Comparison of ENCODE assay signal across 8 cellular contexts in genomic region chr2:23385748-23386421, GRCh38. TPM values are rescaled to one million over a fixed set of nuclear protein-coding genes. Genes with fewer than 3 reads are reported as not detected.
DNase-seq lines count a peak whose midpoint lies in the region; ATAC-seq and TF ChIP-seq lines count a peak whose summit lies in the region.

No MANE protein-coding gene starts in this region.

- TF ChIP-seq POLR2A in esophagus squamous epithelium (IDR thresholded peaks at IDR 0.05), result no peak

- no peak for TF ChIP-seq EP300 in neural cell (conservative IDR thresholded peaks at IDR 0.05; ENCODE audit: poor library complexity, severe bottlenecking)

- peak overlapping the region; percentile 55 to 87 (median 84) for H3K27ac ChIP-seq in esophagus squamous epithelium
- H3K27ac ChIP-seq in neural cell (ENCODE audit: low read length), result peak overlapping the region; percentile 57

- H3K4me3 ChIP-seq in esophagus squamous epithelium (peak overlapping the region; percentile 63 to 80 (median 75)), neural cell (ENCODE audit: low read length) (peak overlapping the region; percentile 99)

- DNase-seq in AG20443 (ENCODE audit: low spot score) (peak; percentile 83), esophagus squamous epithelium (lab: John Stamatoyannopoulos, UW) (no peak), DMS114 treated with DMSO at 0.1 percent for 48 hours (lab: John Stamatoyannopoulos, UW; ENCODE audit: unreplicated experiment) (no peak)

- no peaks in the 10 kb centered on the region for H3F3A ChIP-seq in neural cell (ENCODE audit: insufficient read depth, low read length, poor library complexity, severe bottlenecking)

- intact Hi-C loops in esophagus squamous epithelium (cut with DNase I), result no loop called here

- H3K27me3 ChIP-seq in esophagus squamous epithelium (peaks cover 0 to 55% (median 0%) of the 10 kb centered on the region in 4 donors), neural cell (ENCODE audit: insufficient read depth, low read depth, low read length) (peaks cover 4% of the 10 kb centered on the region)

- ATAC-seq in GM18511 (IDR thresholded peaks at IDR 0.05; ENCODE audit: unreplicated experiment) (peak; percentile 31), HG02973 (IDR thresholded peaks at IDR 0.05; ENCODE audit: unreplicated experiment) (peak; percentile 12), SK-N-SH treated with all-trans-retinoic acid at 6 μM for 48 hours (peak; percentile 30), GM18861 (IDR thresholded peaks at IDR 0.05; ENCODE audit: unreplicated experiment) (no peak)

- H3K4me2 ChIP-seq in neural cell (ENCODE audit: low read length), result peak overlapping the region; percentile 41

- H3K4me1 ChIP-seq in esophagus squamous epithelium, result peaks cover 12 to 51% (median 19%) of the 10 kb centered on the region in 3 donors

- H2AFZ ChIP-seq in neural cell (ENCODE audit: low read depth, low read length), result no peak overlapping the region

- H3K36me3 ChIP-seq in esophagus squamous epithelium, result no peaks in the 10 kb centered on the region
- no peaks in the 10 kb centered on the region for H3K36me3 ChIP-seq in neural cell (ENCODE audit: insufficient read depth, low read length)

- peaks cover 49% of the 10 kb centered on the region for H3K79me2 ChIP-seq in neural cell (replicated peaks; ENCODE audit: insufficient read depth, low read length)

- peaks cover 13% of the 10 kb centered on the region for H4K20me1 ChIP-seq in neural cell (ENCODE audit: insufficient read depth)

- no peak for TF ChIP-seq CTCF in esophagus squamous epithelium (IDR thresholded peaks at IDR 0.05)
- TF ChIP-seq CTCF in neural cell (IDR thresholded peaks at IDR 0.05; ENCODE audit: poor library complexity, severe bottlenecking), result no peak

- peak; percentile 23 for TF ChIP-seq RAD21 in neural cell (conservative IDR thresholded peaks at IDR 0.05)

- H3K9me3 ChIP-seq in esophagus squamous epithelium (no peaks in the 10 kb centered on the region), neural cell (ENCODE audit: low read length) (no peaks in the 10 kb centered on the region)

- no peaks in the 10 kb centered on the region for H3K9me2 ChIP-seq in neural cell (ENCODE audit: insufficient read depth, low read length)

- H3K9ac ChIP-seq in neural cell (ENCODE audit: low read length), result peak overlapping the region; percentile 84

- 0% methylated on average over 5 of the region's 68 CpGs; no CpG with 5 or more reads in 1 of the 2 donors for WGBS in esophagus squamous epithelium, 2 donors

TF ChIP-seq in SK-N-SH treated with all-trans-retinoic acid at 6 μM for 48 hours, 23 proteins besides CTCF, POLR2A, EP300 and RAD21:
- TF ChIP-seq PATZ1 (CRISPR knock-in tag; IDR thresholded peaks at IDR 0.05; ENCODE audit: borderline replicate concordance) (no peak), BACH2 (CRISPR knock-in tag; IDR thresholded peaks at IDR 0.05; ENCODE audit: borderline replicate concordance) (no peak)

TF ChIP-seq in neural cell, 6 proteins besides CTCF, POLR2A, EP300 and RAD21:
- TF ChIP-seq POLR2AphosphoS5 (IDR thresholded peaks at IDR 0.05), result no peak
- TF ChIP-seq MXI1 (conservative IDR thresholded peaks at IDR 0.05; ENCODE audit: poor library complexity, severe bottlenecking), result no peak
- TF ChIP-seq EZH2 (IDR thresholded peaks at IDR 0.05; ENCODE audit: borderline replicate concordance, insufficient read depth, low read length, poor library complexity, severe bottlenecking), result no peak
- TF ChIP-seq REST (IDR thresholded peaks at IDR 0.05; ENCODE audit: borderline replicate concordance), result no peak
- TF ChIP-seq TAF1 (IDR thresholded peaks at IDR 0.05; ENCODE audit: low read depth), result no peak
- no peak for TF ChIP-seq SMC3 (conservative IDR thresholded peaks at IDR 0.05; ENCODE audit: poor library complexity)

RNA-seq across cellular contexts. Expression of gene KLHL29, which starts 0.9 kb away (rescaled TPM):
- total RNA-seq in esophagus squamous epithelium, result 10 to 100 TPM in 1 of 4 donors, 1 to 10 TPM in 3; 3.4 to 11.8 (median 5.9) TPM
- 42.4 and 48.4 TPM in 2 replicates for polyA plus RNA-seq in neural cell
- polyA minus RNA-seq in neural cell, result 52.6 and 57.4 TPM in 2 replicates
